Comparison of ENCODE assay signal across 19 cellular contexts in genomic region chrX:47170861-47171692, GRCh38.
"Had no signal": no experiment of that assay in that cellular context is flagged by ENCODE, and none has a peak within 500 bp of the region (broad histone marks: within the 10 kb centered on the region; RNA-seq: fewer than 3 reads in every experiment).

No MANE protein-coding gene starts in this region.

- H3K27ac ChIP-seq: body of pancreas, epithelial cell of prostate, foreskin keratinocyte, left lung, psoas muscle, testis had no signal

- H3K9me3 Mint-ChIP-seq: activated B cell treated with CpG ODN at 0.5 μM for 24 hours; activated CD4-positive, alpha-beta T cell treated with anti-CD3 and anti-CD28 coated beads, Interleukin-2, amount 10 ng/mL, durations not matched to agents 24 days and 14 days; activated naive CD8-positive, alpha-beta T cell treated with anti-CD3 and anti-CD28 coated beads, Interleukin-2, amount 10 ng/mL, durations not matched to agents 7 days and 5 days; stimulated activated naive CD8-positive, alpha-beta T cell treated with anti-CD3 and anti-CD28 coated beads, Interleukin-15, amount 100 ng/mL, for 72 hours; T-cell; type B pancreatic cell had no signal

- H3K9me3 ChIP-seq: body of pancreas, left lung, psoas muscle, testis had no signal

- H3K4me1 ChIP-seq: body of pancreas, foreskin keratinocyte, left lung, psoas muscle had no signal

- H3K4me3 Mint-ChIP-seq: activated B cell treated with CpG ODN at 0.5 μM for 24 hours; activated CD4-positive, alpha-beta T cell treated with anti-CD3 and anti-CD28 coated beads, Interleukin-2, amount 10 ng/mL, durations not matched to agents 24 days and 14 days; activated naive CD8-positive, alpha-beta T cell treated with anti-CD3 and anti-CD28 coated beads, Interleukin-2, amount 10 ng/mL, durations not matched to agents 7 days and 5 days; endodermal cell; stimulated activated naive CD8-positive, alpha-beta T cell treated with anti-CD3 and anti-CD28 coated beads, Interleukin-15, amount 100 ng/mL, for 72 hours; T-cell; type B pancreatic cell had no signal

- ATAC-seq: body of pancreas; foreskin keratinocyte; stimulated activated naive CD8-positive, alpha-beta T cell treated with anti-CD3 and anti-CD28 coated beads, Interleukin-15, amount 100 ng/mL, for 72 hours; T-cell had no signal

- H3K4me1 Mint-ChIP-seq: activated B cell treated with CpG ODN at 0.5 μM for 24 hours; activated CD4-positive, alpha-beta T cell treated with anti-CD3 and anti-CD28 coated beads, Interleukin-2, amount 10 ng/mL, durations not matched to agents 24 days and 14 days; endodermal cell; stimulated activated naive CD8-positive, alpha-beta T cell treated with anti-CD3 and anti-CD28 coated beads, Interleukin-15, amount 100 ng/mL, for 72 hours had no signal

- DNase-seq: activated B cell treated with CpG ODN at 0.5 μM for 24 hours; activated CD4-positive, alpha-beta T cell treated with anti-CD3 and anti-CD28 coated beads, Interleukin-2, amount 10 ng/mL, durations not matched to agents 24 days and 14 days; activated CD8-positive, alpha-beta memory T cell treated with anti-CD3 and anti-CD28 coated beads for 24 hours; activated naive CD8-positive, alpha-beta T cell treated with anti-CD3 and anti-CD28 coated beads, Interleukin-2, amount 10 ng/mL, durations not matched to agents 7 days and 5 days; amygdala; endodermal cell; foreskin keratinocyte; hippocampal formation; left lung; mammary epithelial cell; psoas muscle; small intestine; stimulated activated CD4-positive, alpha-beta T cell treated with anti-CD3 and anti-CD28 coated beads, Interleukin-4, amount 100 ng/mL, for 1 hour; stimulated activated naive CD8-positive, alpha-beta T cell treated with anti-CD3 and anti-CD28 coated beads, Interleukin-15, amount 100 ng/mL, for 72 hours; T-cell had no signal

- H3K36me3 Mint-ChIP-seq: type B pancreatic cell had no signal

- H3K27me3 ChIP-seq: body of pancreas, foreskin keratinocyte, left lung, testis had no signal

- H3K27ac Mint-ChIP-seq: activated B cell treated with CpG ODN at 0.5 μM for 24 hours; activated CD4-positive, alpha-beta T cell treated with anti-CD3 and anti-CD28 coated beads, Interleukin-2, amount 10 ng/mL, durations not matched to agents 24 days and 14 days; activated naive CD8-positive, alpha-beta T cell treated with anti-CD3 and anti-CD28 coated beads, Interleukin-2, amount 10 ng/mL, durations not matched to agents 7 days and 5 days; endodermal cell; T-cell; type B pancreatic cell had no signal

- H3K27me3 Mint-ChIP-seq: activated B cell treated with CpG ODN at 0.5 μM for 24 hours; activated CD4-positive, alpha-beta T cell treated with anti-CD3 and anti-CD28 coated beads, Interleukin-2, amount 10 ng/mL, durations not matched to agents 24 days and 14 days; activated naive CD8-positive, alpha-beta T cell treated with anti-CD3 and anti-CD28 coated beads, Interleukin-2, amount 10 ng/mL, durations not matched to agents 7 days and 5 days; stimulated activated naive CD8-positive, alpha-beta T cell treated with anti-CD3 and anti-CD28 coated beads, Interleukin-15, amount 100 ng/mL, for 72 hours; type B pancreatic cell had no signal

- H3K4me3 ChIP-seq: body of pancreas, left lung, psoas muscle, testis had no signal
